8 cellular contexts compared by ENCODE assay signal in the genomic region with DNA sequence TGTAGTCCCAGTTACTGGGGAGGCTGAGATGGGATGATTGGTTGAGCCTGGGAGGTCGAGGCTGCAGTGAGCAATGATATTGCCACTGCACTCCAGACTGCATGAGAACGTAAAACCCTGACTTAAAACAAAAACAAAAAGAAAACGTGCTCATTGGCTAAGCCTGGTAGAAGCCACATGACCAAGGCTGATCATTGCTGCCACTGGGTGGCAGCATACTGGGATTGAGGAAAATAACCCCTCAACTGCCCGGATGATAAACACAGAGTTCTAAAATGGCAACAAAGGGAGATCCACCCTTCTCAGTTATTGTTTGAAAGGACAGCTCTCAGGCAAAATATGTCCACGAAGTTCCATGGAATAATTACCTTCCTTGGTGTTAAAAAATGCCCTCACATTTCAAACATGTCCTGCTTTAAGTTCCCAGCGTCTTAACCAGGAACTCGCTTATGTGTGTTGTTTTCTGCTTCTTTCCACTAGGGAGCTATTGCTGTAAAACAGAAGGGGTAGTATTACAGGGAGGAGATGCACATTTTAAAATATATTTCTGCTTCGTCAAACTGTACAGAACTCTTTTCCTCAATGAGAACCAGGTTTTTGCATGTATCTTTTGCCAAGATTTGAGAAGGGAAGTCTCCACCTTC.
A peak's percentile ranks its signal among the peaks of the same experiment; 100 is the strongest.
DNase-seq lines count a peak whose midpoint lies in the region; ATAC-seq, FAIRE-seq and TF ChIP-seq lines count a peak whose summit lies in the region.

No MANE protein-coding gene starts in this region.

- no peaks in the 10 kb centered on the region for H3K4me1 ChIP-seq in PC-9 (replicated peaks; ENCODE audit: insufficient read depth)
- no peaks in the 10 kb centered on the region for H3K4me1 ChIP-seq in pancreas

- H3K27me3 ChIP-seq in PC-9 (ENCODE audit: insufficient read depth, low read depth), result no peaks in the 10 kb centered on the region
- H3K27me3 ChIP-seq in pancreas, result no peaks in the 10 kb centered on the region

- peaks cover 18% of the 10 kb centered on the region for H3K9me3 Mint-ChIP-seq in activated CD4-positive, alpha-beta T cell treated with anti-CD3 and anti-CD28 coated beads for 36 hours (ENCODE audit: low read depth)
- H3K9me3 Mint-ChIP-seq in activated CD4-positive, alpha-beta T cell treated with anti-CD3 and anti-CD28 coated beads, Interleukin-2, amount 10 ng/mL, durations not matched to agents 7 days and 5 days, result peaks cover 27% of the 10 kb centered on the region
- peaks cover 17% of the 10 kb centered on the region for H3K9me3 Mint-ChIP-seq in endothelial cell (ENCODE audit: unreplicated experiment)

- no peaks in the 10 kb centered on the region for H3K9me2 ChIP-seq in PC-9 (ENCODE audit: insufficient read depth)

- no peaks in the 10 kb centered on the region for H3K27me3 Mint-ChIP-seq in activated CD4-positive, alpha-beta T cell treated with anti-CD3 and anti-CD28 coated beads for 36 hours
- no peaks in the 10 kb centered on the region for H3K27me3 Mint-ChIP-seq in activated CD4-positive, alpha-beta T cell treated with anti-CD3 and anti-CD28 coated beads, Interleukin-2, amount 10 ng/mL, durations not matched to agents 7 days and 5 days
- H3K27me3 Mint-ChIP-seq in endothelial cell (ENCODE audit: unreplicated experiment), result no peaks in the 10 kb centered on the region

- TF ChIP-seq CTCF in PC-9 (conservative IDR thresholded peaks at IDR 0.05) (peak; percentile 60), endothelial cell (IDR thresholded peaks at IDR 0.05; ENCODE audit: unreplicated experiment) (peak; percentile 52), pancreas (IDR thresholded peaks at IDR 0.05) (peak; percentile 13 to 30 (median 24))

- no peaks in the 10 kb centered on the region for H4K20me1 ChIP-seq in PC-9 (ENCODE audit: insufficient read depth)

- H3F3A ChIP-seq in PC-9 (ENCODE audit: insufficient read depth, low read depth), result no peaks in the 10 kb centered on the region

- H3K27ac ChIP-seq in PC-9 (no peak overlapping the region), pancreas (no peak overlapping the region)

- BruUV-seq in PC-9 (replicated peaks; lab: Mats Ljungman, UMichigan), result no TSS peak

- no peaks in the 10 kb centered on the region for H3K79me2 ChIP-seq in PC-9 (ENCODE audit: low read depth)

- peaks cover 18% of the 10 kb centered on the region for H3K36me3 Mint-ChIP-seq in activated CD4-positive, alpha-beta T cell treated with anti-CD3 and anti-CD28 coated beads for 36 hours (ENCODE audit: low read depth)
- peaks cover 2% of the 10 kb centered on the region for H3K36me3 Mint-ChIP-seq in activated CD4-positive, alpha-beta T cell treated with anti-CD3 and anti-CD28 coated beads, Interleukin-2, amount 10 ng/mL, durations not matched to agents 7 days and 5 days (ENCODE audit: low read depth)
- H3K36me3 Mint-ChIP-seq in endothelial cell (ENCODE audit: low read depth, unreplicated experiment), result peaks cover 11% of the 10 kb centered on the region

- no peak overlapping the region for H3K4me3 ChIP-seq in PC-9
- H3K4me3 ChIP-seq in pancreas, result no peak overlapping the region

- CTCF ChIA-PET in activated CD4-positive, alpha-beta T cell treated with anti-CD3 and anti-CD28 coated beads for 36 hours (lab: Charles Lee), result interaction anchor here (0.7 to 1.3 kb wide), 5 partner anchors 9 to 380 kb away, joined by 3 to 5 read pairs (median 3); no protein-coding TSS in a partner anchor
- CTCF ChIA-PET in activated CD4-positive, alpha-beta T cell treated with anti-CD3 and anti-CD28 coated beads, Interleukin-2, amount 10 ng/mL, durations not matched to agents 7 days and 5 days (lab: Charles Lee), result interaction anchor here (0.6 to 1.6 kb wide), 2 partner anchors 11 to 889 kb away, joined by 3 to 4 read pairs; no protein-coding TSS in a partner anchor
- CTCF ChIA-PET in PC-9 (lab: Charles Lee), result no interaction called here

- no peak overlapping the region for H3K27ac Mint-ChIP-seq in activated CD4-positive, alpha-beta T cell treated with anti-CD3 and anti-CD28 coated beads for 36 hours
- no peak overlapping the region for H3K27ac Mint-ChIP-seq in activated CD4-positive, alpha-beta T cell treated with anti-CD3 and anti-CD28 coated beads, Interleukin-2, amount 10 ng/mL, durations not matched to agents 7 days and 5 days
- H3K27ac Mint-ChIP-seq in endothelial cell (ENCODE audit: unreplicated experiment), result no peak overlapping the region

- H3K4me3 Mint-ChIP-seq in activated CD4-positive, alpha-beta T cell treated with anti-CD3 and anti-CD28 coated beads for 36 hours, result no peak overlapping the region
- H3K4me3 Mint-ChIP-seq in activated CD4-positive, alpha-beta T cell treated with anti-CD3 and anti-CD28 coated beads, Interleukin-2, amount 10 ng/mL, durations not matched to agents 7 days and 5 days, result no peak overlapping the region
- no peak overlapping the region for H3K4me3 Mint-ChIP-seq in endothelial cell (ENCODE audit: unreplicated experiment)

- H2AFZ ChIP-seq in PC-9, result no peak overlapping the region

- H3K36me3 ChIP-seq in PC-9 (ENCODE audit: low read depth), result no peaks in the 10 kb centered on the region
- H3K36me3 ChIP-seq in pancreas, result no peaks in the 10 kb centered on the region

- WGBS in pancreas, 2 donors, result 57 to 58% methylated on average over 8 of the region's 8 CpGs

- H3K9me3 ChIP-seq in PC-9 (ENCODE audit: insufficient read depth, low read depth), result no peaks in the 10 kb centered on the region
- H3K9me3 ChIP-seq in pancreas, result no peaks in the 10 kb centered on the region

- peaks cover 15% of the 10 kb centered on the region for H3K4me1 Mint-ChIP-seq in activated CD4-positive, alpha-beta T cell treated with anti-CD3 and anti-CD28 coated beads for 36 hours
- H3K4me1 Mint-ChIP-seq in activated CD4-positive, alpha-beta T cell treated with anti-CD3 and anti-CD28 coated beads, Interleukin-2, amount 10 ng/mL, durations not matched to agents 7 days and 5 days, result no peaks in the 10 kb centered on the region
- H3K4me1 Mint-ChIP-seq in endothelial cell (ENCODE audit: unreplicated experiment), result no peaks in the 10 kb centered on the region

- ATAC-seq in activated CD4-positive, alpha-beta T cell treated with anti-CD3 and anti-CD28 coated beads for 36 hours, result peak; percentile 68
- peak in 3 of 4 donors; percentile 51 to 64 (median 63) for ATAC-seq in pancreas
- ATAC-seq in HG02981 (IDR thresholded peaks at IDR 0.05; ENCODE audit: unreplicated experiment), result no peak

- intact Hi-C loops in activated CD4-positive, alpha-beta T cell treated with anti-CD3 and anti-CD28 coated beads for 36 hours (cut with DNase I, micrococcal nuclease), result loop anchor here in 1 of 2 experiments (10.0 kb wide), 2 partner anchors 340 to 680 kb away; a partner anchor contains a TSS
- intact Hi-C loops in PC-9 (cut with micrococcal nuclease; ENCODE audit: unreplicated experiment), result no loop called here
- intact Hi-C loops in pancreas (cut with DNase I), result no loop called here

- DNase-seq in activated CD4-positive, alpha-beta T cell treated with anti-CD3 and anti-CD28 coated beads for 36 hours, result peak; percentile 58
- DNase-seq in activated CD4-positive, alpha-beta T cell treated with anti-CD3 and anti-CD28 coated beads, Interleukin-2, amount 10 ng/mL, durations not matched to agents 7 days and 5 days, result no peak
- DNase-seq in PC-9 (no peak), endothelial cell (ENCODE audit: low spot score) (peak; percentile 5), pancreas (peak in 1 of 6 donors; percentile 25), NCI-H510A treated with DMSO at 0.1 percent for 48 hours (lab: John Stamatoyannopoulos, UW) (no peak), NCI-H2171 treated with DMSO at 0.1 percent for 48 hours (lab: John Stamatoyannopoulos, UW) (no peak)

- no peak for FAIRE-seq in pancreas (lab: Jason Lieb, UNC)

- POLR2A ChIA-PET in activated CD4-positive, alpha-beta T cell treated with anti-CD3 and anti-CD28 coated beads for 36 hours (lab: Charles Lee), result interaction anchor here (0.6 kb wide), 1 partner anchor 404 kb away, joined by 3 read pairs; no protein-coding TSS in a partner anchor
- POLR2A ChIA-PET in activated CD4-positive, alpha-beta T cell treated with anti-CD3 and anti-CD28 coated beads, Interleukin-2, amount 10 ng/mL, durations not matched to agents 7 days and 5 days (lab: Charles Lee), result no interaction called here
- POLR2A ChIA-PET in PC-9 (lab: Charles Lee; ENCODE audit: unreplicated experiment), result no interaction called here

- no peak overlapping the region for H3K4me2 ChIP-seq in PC-9

Comparison
In these comparisons a context has a peak if more than half of its experiments do, and no peak if none do; other contexts are left out.
1. DNase-seq: peak in activated CD4-positive, alpha-beta T cell treated with anti-CD3 and anti-CD28 coated beads for 36 hours (single experiment) and endothelial cell (single experiment); none in activated CD4-positive, alpha-beta T cell treated with anti-CD3 and anti-CD28 coated beads, Interleukin-2, amount 10 ng/mL, durations not matched to agents 7 days and 5 days (single experiment), PC-9 (0 of 2), NCI-H510A treated with DMSO at 0.1 percent for 48 hours (single experiment) and NCI-H2171 treated with DMSO at 0.1 percent for 48 hours (single experiment).
2. Peak in every context shown above with its lines, with median percentiles within 50 percentile points of each other: CTCF ChIP-seq.